8 cellular contexts compared by ENCODE assay signal in the genomic region with DNA sequence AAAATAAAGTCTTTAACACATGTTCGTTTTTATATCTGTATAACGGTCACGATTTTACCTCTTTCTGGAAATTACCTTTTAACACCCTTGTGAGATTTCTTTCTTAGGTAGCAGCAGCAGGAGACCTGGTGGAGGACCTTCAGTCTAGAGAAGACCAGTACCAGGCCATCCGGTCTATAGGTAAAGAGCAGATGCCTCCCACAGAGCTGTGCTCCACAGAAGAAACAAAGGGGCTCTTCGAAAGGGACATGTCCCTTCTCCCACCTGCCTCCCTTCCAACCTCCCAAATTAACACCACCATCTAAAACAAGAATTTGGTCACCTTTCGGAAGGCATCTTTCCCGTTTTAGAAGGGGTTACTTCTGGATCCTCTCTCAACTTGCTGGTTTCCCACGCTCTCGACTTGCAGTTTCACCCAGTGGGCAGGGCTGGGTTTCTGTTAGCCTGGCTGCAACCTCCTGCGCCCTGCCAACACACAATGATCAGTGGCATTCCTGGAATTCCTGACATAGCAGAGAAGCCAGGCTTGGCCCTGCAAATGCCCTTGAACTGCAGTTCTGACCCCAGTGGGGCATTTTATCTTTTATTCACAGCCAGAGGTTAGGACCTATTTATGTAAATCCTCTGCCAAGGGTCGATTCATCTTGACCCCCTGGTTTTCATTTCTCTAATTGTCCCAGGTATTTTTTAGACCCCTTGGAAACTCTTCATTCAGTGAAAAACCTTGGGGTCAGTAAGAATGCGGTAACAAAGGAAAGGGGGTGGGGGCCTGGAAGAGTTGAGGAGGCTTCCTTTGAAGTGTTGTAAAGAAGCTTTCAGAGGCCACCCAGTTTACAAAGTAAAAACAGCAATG.
DNase-seq lines count a peak whose midpoint lies in the region; TF ChIP-seq lines count a peak whose summit lies in the region.

No MANE protein-coding gene starts in this region.

- no peaks in the 10 kb centered on the region for H3K36me3 Mint-ChIP-seq in activated CD4-positive, alpha-beta T cell treated with anti-CD3 and anti-CD28 coated beads, Interleukin-2, amount 10 ng/mL, durations not matched to agents 7 days and 5 days (ENCODE audit: low read depth)

- H3K9me3 ChIP-seq in Peyer's patch, result no peaks in the 10 kb centered on the region
- H3K9me3 ChIP-seq in esophagus (ENCODE audit: control insufficient read depth in 2 of 2, insufficient read depth in 1 of 2, low read depth in 1 of 2, low read length in 1 of 2), result no peaks in the 10 kb centered on the region
- no peaks in the 10 kb centered on the region for H3K9me3 ChIP-seq in mucosa of rectum (ENCODE audit: control insufficient read depth in 2 of 2, low read length in 2 of 2)

- peak overlapping the region in 3 of 4 donors; percentile 40 to 65 (median 56) for H3K27ac ChIP-seq in Peyer's patch
- peak overlapping the region; percentile 44 to 80 for H3K27ac ChIP-seq in esophagus (ENCODE audit: low read depth in 2 of 2, low read length in 1 of 2)
- H3K27ac ChIP-seq in mucosa of rectum (ENCODE audit: low read depth in 2 of 2, low read length in 2 of 2), result peak overlapping the region in 1 of 2 donors; percentile 27

- H3K4me1 ChIP-seq in Peyer's patch, result peaks cover 0 to 6% (median 0%) of the 10 kb centered on the region in 4 donors
- peaks cover 0 to 3% of the 10 kb centered on the region in 2 donors for H3K4me1 ChIP-seq in esophagus (ENCODE audit: control insufficient read depth in 2 of 2, insufficient read depth in 2 of 2, low read length in 1 of 2)
- H3K4me1 ChIP-seq in mucosa of rectum (ENCODE audit: control insufficient read depth in 2 of 2, insufficient read depth in 2 of 2, low read length in 2 of 2), result peaks cover 0 to 5% of the 10 kb centered on the region in 2 donors

- no peak overlapping the region for H3K27ac Mint-ChIP-seq in activated CD4-positive, alpha-beta T cell treated with anti-CD3 and anti-CD28 coated beads, Interleukin-2, amount 10 ng/mL, durations not matched to agents 7 days and 5 days

- CTCF ChIA-PET in activated CD4-positive, alpha-beta T cell treated with anti-CD3 and anti-CD28 coated beads, Interleukin-2, amount 10 ng/mL, durations not matched to agents 7 days and 5 days (lab: Charles Lee), result no interaction called here

- POLR2A ChIA-PET in activated CD4-positive, alpha-beta T cell treated with anti-CD3 and anti-CD28 coated beads, Interleukin-2, amount 10 ng/mL, durations not matched to agents 7 days and 5 days (lab: Charles Lee), result no interaction called here

- H3K36me3 ChIP-seq in Peyer's patch (no peaks in the 10 kb centered on the region), esophagus (ENCODE audit: control insufficient read depth in 2 of 2, insufficient read depth in 2 of 2, low read length in 1 of 2) (no peaks in the 10 kb centered on the region), mucosa of rectum (ENCODE audit: control insufficient read depth in 2 of 2, insufficient read depth in 2 of 2, low read length in 2 of 2) (no peaks in the 10 kb centered on the region)

- H3K27me3 Mint-ChIP-seq in activated CD4-positive, alpha-beta T cell treated with anti-CD3 and anti-CD28 coated beads, Interleukin-2, amount 10 ng/mL, durations not matched to agents 7 days and 5 days, result no peaks in the 10 kb centered on the region

- no peak for TF ChIP-seq CTCF in Peyer's patch (IDR thresholded peaks at IDR 0.05)

- no peaks in the 10 kb centered on the region for H3K9me3 Mint-ChIP-seq in activated CD4-positive, alpha-beta T cell treated with anti-CD3 and anti-CD28 coated beads, Interleukin-2, amount 10 ng/mL, durations not matched to agents 7 days and 5 days

- H3K27me3 ChIP-seq in Peyer's patch (no peaks in the 10 kb centered on the region), esophagus (ENCODE audit: control insufficient read depth in 1 of 2, insufficient read depth in 2 of 2, low read length in 2 of 2) (no peaks in the 10 kb centered on the region), mucosa of rectum (ENCODE audit: control insufficient read depth in 2 of 2, insufficient read depth in 2 of 2, low read length in 2 of 2) (peaks cover 3 to 5% of the 10 kb centered on the region in 2 donors)

- no peak overlapping the region for H3K4me3 Mint-ChIP-seq in activated CD4-positive, alpha-beta T cell treated with anti-CD3 and anti-CD28 coated beads, Interleukin-2, amount 10 ng/mL, durations not matched to agents 7 days and 5 days

- WGBS in esophagus, 2 donors, result 37 to 43% methylated on average over 12 of the region's 12 CpGs

- DNase-seq in COLO829 (ENCODE audit: low spot score) (peak; percentile 35), Peyer's patch (peak in 2 of 3 donors; percentile 52 to 56), NCI-H82 treated with DMSO at 0.1 percent for 48 hours (lab: John Stamatoyannopoulos, UW; ENCODE audit: unreplicated experiment) (no peak), NCI-H2029 (lab: John Stamatoyannopoulos, UW) (no peak)
- no peak for DNase-seq in stimulated activated CD4-positive, alpha-beta T cell treated with anti-CD3 and anti-CD28 coated beads, Interleukin-4, amount 100 ng/mL, for 24 hours
- DNase-seq in activated CD4-positive, alpha-beta T cell treated with anti-CD3 and anti-CD28 coated beads, Interleukin-2, amount 10 ng/mL, durations not matched to agents 7 days and 5 days, result no peak

- H3K9ac ChIP-seq in mucosa of rectum (ENCODE audit: low read depth in 1 of 2, low read length in 2 of 2), result no peak overlapping the region

- H3K4me3 ChIP-seq in Peyer's patch (peak overlapping the region in 2 of 4 donors; percentile 10 to 14), esophagus (ENCODE audit: low read depth in 1 of 2, low read length in 2 of 2) (peak overlapping the region in 1 of 2 donors; percentile 18), mucosa of rectum (ENCODE audit: low read length in 2 of 2) (peak overlapping the region; percentile 33 to 59)

- TF ChIP-seq POLR2A in Peyer's patch (IDR thresholded peaks at IDR 0.05), result no peak

- H3K4me1 Mint-ChIP-seq in activated CD4-positive, alpha-beta T cell treated with anti-CD3 and anti-CD28 coated beads, Interleukin-2, amount 10 ng/mL, durations not matched to agents 7 days and 5 days, result peaks cover 17% of the 10 kb centered on the region

Comparison
In these comparisons a context has a peak if more than half of its experiments do, and no peak if none do; other contexts are left out.
1. DNase-seq: peak in COLO829 (single experiment) and Peyer's patch (2 of 3); none in NCI-H82 treated with DMSO at 0.1 percent for 48 hours (single experiment), stimulated activated CD4-positive, alpha-beta T cell treated with anti-CD3 and anti-CD28 coated beads, Interleukin-4, amount 100 ng/mL, for 24 hours (single experiment), activated CD4-positive, alpha-beta T cell treated with anti-CD3 and anti-CD28 coated beads, Interleukin-2, amount 10 ng/mL, durations not matched to agents 7 days and 5 days (single experiment) and NCI-H2029 (single experiment).